In genomic region chr5:137997726-137998213, GRCh38 we compare ENCODE assay signal across 7 cellular contexts. TPM values are rescaled to one million over a fixed set of nuclear protein-coding genes. Genes with fewer than 3 reads are reported as not detected.
DNase-seq lines count a peak whose midpoint lies in the region; ATAC-seq and TF ChIP-seq lines count a peak whose summit lies in the region.

No MANE protein-coding gene starts in this region.

- peak overlapping the region in 1 of 10 donors; percentile 9 for H3K4me3 Mint-ChIP-seq in naive thymus-derived CD4-positive, alpha-beta T cell

- CTCF ChIA-PET in PC-3 (lab: Charles Lee): no interaction called here
- CTCF ChIA-PET in naive thymus-derived CD4-positive, alpha-beta T cell (lab: Charles Lee): no interaction called here

- H3K9me2 ChIP-seq in PC-3 (replicated peaks; ENCODE audit: low read length): no peaks in the 10 kb centered on the region

- peaks cover 17 to 50% (median 40%) of the 10 kb centered on the region in 5 donors for H3K36me3 Mint-ChIP-seq in naive thymus-derived CD4-positive, alpha-beta T cell

- no peak overlapping the region for H3K9ac ChIP-seq in PC-3 (ENCODE audit: low read length)

- ATAC-seq in GM18868 (IDR thresholded peaks at IDR 0.05; ENCODE audit: unreplicated experiment) (peak; percentile 67), HG02610 (IDR thresholded peaks at IDR 0.05; ENCODE audit: unreplicated experiment) (peak; percentile 85), PC-3 (peak; percentile 47), GM19035 (IDR thresholded peaks at IDR 0.05; ENCODE audit: unreplicated experiment) (no peak)
- peak; percentile 45 for ATAC-seq in naive thymus-derived CD4-positive, alpha-beta T cell

- no peaks in the 10 kb centered on the region for H3K27me3 ChIP-seq in PC-3 (ENCODE audit: low read length)
- H3K27me3 ChIP-seq in naive thymus-derived CD4-positive, alpha-beta T cell (ENCODE audit: control insufficient read depth in 2 of 2, insufficient read depth in 2 of 2, low read length in 2 of 2): no peaks in the 10 kb centered on the region

- H4K20me1 ChIP-seq in PC-3 (ENCODE audit: low read length): 0 out of 2 replicates have a peak, but pooled peaks cover 4% of the 10 kb centered on the region

- H3K27ac ChIP-seq in PC-3 (ENCODE audit: low read length): 0 out of 2 replicates have a peak overlapping the region, but pooled peaks have one; percentile 6
- no peak overlapping the region for H3K27ac ChIP-seq in naive thymus-derived CD4-positive, alpha-beta T cell (ENCODE audit: low read depth, low read length)
- H3K27ac ChIP-seq in substantia nigra (ENCODE audit: low read depth, low read length, poor library complexity, severe bottlenecking): no peak overlapping the region

- no peak overlapping the region for H3K4me2 ChIP-seq in PC-3 (ENCODE audit: low read length)

- no peak for TF ChIP-seq CTCF in PC-3 (conservative IDR thresholded peaks at IDR 0.05; ENCODE audit: low read depth, low read length)

- H2AFZ ChIP-seq in PC-3 (ENCODE audit: low read length): no peak overlapping the region

- 0 out of 2 replicates have a peak, but pooled peaks cover 14% of the 10 kb centered on the region for H3K79me2 ChIP-seq in PC-3 (ENCODE audit: low read length)

- H3K4me3 ChIP-seq in PC-3 (ENCODE audit: low read length): no peak overlapping the region
- no peak overlapping the region for H3K4me3 ChIP-seq in naive thymus-derived CD4-positive, alpha-beta T cell (ENCODE audit: low read length)

- H3K36me3 ChIP-seq in PC-3 (ENCODE audit: low read depth, low read length): peaks cover 13% of the 10 kb centered on the region
- peaks cover 0 to 9% (median 0%) of the 10 kb centered on the region in 3 experiments for H3K36me3 ChIP-seq in naive thymus-derived CD4-positive, alpha-beta T cell (ENCODE audit: control insufficient read depth in 2 of 3, insufficient read depth in 3 of 3, low read length in 3 of 3)

- intact Hi-C loops in PC-3 (cut with micrococcal nuclease): no loop called here
- intact Hi-C loops in naive thymus-derived CD4-positive, alpha-beta T cell (cut with micrococcal nuclease): no loop called here

- H3K9me3 ChIP-seq in PC-3 (ENCODE audit: low read length): no peaks in the 10 kb centered on the region
- H3K9me3 ChIP-seq in naive thymus-derived CD4-positive, alpha-beta T cell (ENCODE audit: control insufficient read depth in 2 of 3, low read length in 3 of 3): no peaks in the 10 kb centered on the region

- H3K9me3 Mint-ChIP-seq in naive thymus-derived CD4-positive, alpha-beta T cell: peaks cover 0 to 17% (median 0%) of the 10 kb centered on the region in 11 donors

- BruUV-seq in PC-3 (replicated peaks; lab: Mats Ljungman, UMichigan): no TSS peak

- DNase-seq in PC-3 (peak; percentile 45), SW 1271 (lab: John Stamatoyannopoulos, UW) (no peak), substantia nigra (lab: John Stamatoyannopoulos, UW) (no peak)
- DNase-seq in naive thymus-derived CD4-positive, alpha-beta T cell: no peak

- H3K4me1 ChIP-seq in PC-3 (ENCODE audit: insufficient read depth, low read length): peaks cover 16% of the 10 kb centered on the region; the same call in 1 of the 2 replicates
- H3K4me1 ChIP-seq in naive thymus-derived CD4-positive, alpha-beta T cell (ENCODE audit: control insufficient read depth in 2 of 2, insufficient read depth in 2 of 2, low read length in 2 of 2): peaks cover 0 to 4% of the 10 kb centered on the region in 2 donors

- no peaks in the 10 kb centered on the region for H3F3A ChIP-seq in PC-3 (ENCODE audit: low read length, unreplicated experiment)

- H3K27ac Mint-ChIP-seq in naive thymus-derived CD4-positive, alpha-beta T cell: peak overlapping the region in 5 of 9 donors; percentile 5 to 81 (median 6)

- POLR2A ChIA-PET in PC-3 (lab: Charles Lee; ENCODE audit: unreplicated experiment): no interaction called here
- POLR2A ChIA-PET in naive thymus-derived CD4-positive, alpha-beta T cell (lab: Charles Lee): no interaction called here

- no peaks in the 10 kb centered on the region for H3K27me3 Mint-ChIP-seq in naive thymus-derived CD4-positive, alpha-beta T cell

- H3K4me1 Mint-ChIP-seq in naive thymus-derived CD4-positive, alpha-beta T cell: peaks cover 12 to 53% (median 46%) of the 10 kb centered on the region in 7 donors

RNA-seq across cellular contexts. Expression of gene FAM13B, which starts 35.1 kb away (rescaled TPM):
- total RNA-seq in PC-3 (2014; rRNA removed): 10.5 and 13.0 TPM in 2 replicates
- 10 to 100 TPM; 36.4 to 58.8 (median 46.6) TPM for total RNA-seq in naive thymus-derived CD4-positive, alpha-beta T cell
- 10 to 100 TPM; 17.6 to 24.9 TPM for polyA plus RNA-seq in naive thymus-derived CD4-positive, alpha-beta T cell
